Comparison of ENCODE assay signal across 8 cellular contexts in the genomic region with DNA sequence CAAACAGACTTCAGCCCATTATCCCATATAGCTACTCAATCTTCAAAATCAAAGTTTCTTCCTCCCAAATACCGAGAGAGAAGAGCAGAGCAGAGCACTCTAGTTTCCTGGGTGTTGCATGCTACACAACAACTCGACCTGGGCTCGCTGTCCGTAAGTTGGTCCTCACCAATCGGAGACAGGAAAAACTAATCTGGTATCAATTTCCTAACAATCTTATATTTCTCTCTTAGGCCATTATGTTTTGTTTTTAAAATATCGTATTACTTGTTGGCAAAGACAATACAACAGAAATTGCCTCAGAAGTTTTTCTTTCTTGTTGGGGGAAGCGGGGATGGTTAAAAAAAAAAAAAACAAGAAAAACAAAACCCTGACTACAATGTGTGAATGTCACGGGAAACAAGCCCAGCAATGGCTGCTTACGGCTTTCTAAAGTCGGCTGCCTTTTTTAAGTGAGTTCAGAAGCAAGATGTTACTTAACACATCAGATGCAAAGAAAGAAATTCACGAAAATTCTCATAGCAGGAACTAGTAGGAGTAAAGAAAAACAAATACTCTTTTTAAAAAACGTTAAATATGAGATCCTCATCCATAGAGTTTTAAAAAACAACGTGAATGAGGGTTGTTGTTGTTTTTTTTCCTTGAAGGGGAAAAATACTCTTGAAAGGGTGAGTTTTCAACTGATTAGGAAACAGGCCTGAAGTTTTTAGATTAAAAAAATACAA. TPM values are rescaled to one million over a fixed set of nuclear protein-coding genes. Genes with fewer than 3 reads are reported as not detected.
DNase-seq lines count a peak whose midpoint lies in the region; ATAC-seq and TF ChIP-seq lines count a peak whose summit lies in the region.

No MANE protein-coding gene starts in this region.

- peak overlapping the region; percentile 92 for H3K9ac ChIP-seq in smooth muscle cell (ENCODE audit: low read depth)

- ATAC-seq in HG03565 (IDR thresholded peaks at IDR 0.05; ENCODE audit: unreplicated experiment) = no peak
- no peak for ATAC-seq in HG03520 (IDR thresholded peaks at IDR 0.05; ENCODE audit: unreplicated experiment)

- H3K4me1 ChIP-seq in adrenal gland (replicated peaks in 1 of 2) (peaks cover 38 to 52% of the 10 kb centered on the region in 2 donors), smooth muscle cell (ENCODE audit: low read depth) (peaks cover 50% of the 10 kb centered on the region)

- intact Hi-C loops in adrenal gland (cut with DNase I) = loop anchor here in 1 of 2 donors (10.0 kb wide), 1 partner anchor 67 kb away; no protein-coding TSS in a partner anchor

- H3K9me3 ChIP-seq in adrenal gland (replicated peaks in 1 of 3) (no peaks in the 10 kb centered on the region), smooth muscle cell (replicated peaks; ENCODE audit: low read depth) (no peaks in the 10 kb centered on the region)

- H4K20me1 ChIP-seq in smooth muscle cell (ENCODE audit: low read depth) = peaks cover 47% of the 10 kb centered on the region

- H3K27me3 ChIP-seq in adrenal gland (no peaks in the 10 kb centered on the region), smooth muscle cell (ENCODE audit: low read depth) (no peaks in the 10 kb centered on the region)

- peak overlapping the region; percentile 94 for H3K4me2 ChIP-seq in smooth muscle cell

- no peaks in the 10 kb centered on the region for H3K36me3 ChIP-seq in adrenal gland (replicated peaks in 1 of 2)
- H3K36me3 ChIP-seq in smooth muscle cell (ENCODE audit: low read depth) = no peaks in the 10 kb centered on the region

- H3K79me2 ChIP-seq in smooth muscle cell (ENCODE audit: low read depth) = peaks cover 77% of the 10 kb centered on the region

- DNase-seq in NCI-H1105 treated with DMSO at 0.1 percent for 48 hours (lab: John Stamatoyannopoulos, UW) = peak; percentile 23
- DNase-seq in NCI-H1105 (lab: John Stamatoyannopoulos, UW) = no peak
- peak; percentile 62 for DNase-seq in LHCN-M2 (ENCODE audit: low read depth)
- DNase-seq in adrenal gland = peak in 3 of 7 donors; percentile 49 to 63 (median 53)
- DNase-seq in iPS-NIHi11 (ENCODE audit: low spot score) = peak; percentile 33
- no peak for DNase-seq in smooth muscle cell (lab: John Stamatoyannopoulos, UW; ENCODE audit: unreplicated experiment)

- H3K4me3 ChIP-seq in adrenal gland = peak overlapping the region in 2 of 4 donors; percentile 78 to 84
- peak overlapping the region; percentile 78 for H3K4me3 ChIP-seq in smooth muscle cell

- 0 to 2% (median 0%) methylated on average over 13 of the region's 13 CpGs for WGBS in adrenal gland, 4 donors
- WGBS in smooth muscle cell (ENCODE audit: low lambda C conversion rate) = 1% methylated on average over 13 of the region's 13 CpGs

- peak overlapping the region; percentile 89 to 97 (median 94) for H3K27ac ChIP-seq in adrenal gland
- peak overlapping the region; percentile 97 for H3K27ac ChIP-seq in smooth muscle cell (ENCODE audit: low read depth)

- H3F3A ChIP-seq in smooth muscle cell (ENCODE audit: low read depth) = peaks cover 13% of the 10 kb centered on the region

- TF ChIP-seq CTCF in adrenal gland (IDR thresholded peaks at IDR 0.05) (no peak), smooth muscle cell (IDR thresholded peaks at IDR 0.05; ENCODE audit: borderline replicate concordance, insufficient read depth, poor library complexity, severe bottlenecking) (no peak)

- TF ChIP-seq POLR2A in adrenal gland (IDR thresholded peaks at IDR 0.05) = peak in 1 of 2 donors; percentile 44

- H2AFZ ChIP-seq in smooth muscle cell (ENCODE audit: low read depth) = no peak overlapping the region

RNA-seq across cellular contexts. Expression of a gene that starts 1.9 kb away (rescaled TPM):
- total RNA-seq in LHCN-M2 (2014; rRNA removed) (65.8 and 66.5 TPM in 2 replicates), adrenal gland (100 to 1,000 TPM in 5 of 8 donors, 10 to 100 TPM in 3; 38.3 to 153 (median 108) TPM), smooth muscle cell (109 and 149 TPM in 2 replicates)
- 20.0 TPM for polyA plus RNA-seq in LHCN-M2 (2012)
- polyA plus RNA-seq in adrenal gland (10 to 100 TPM; 46.2 to 78.1 (median 50.1) TPM), smooth muscle cell (64.3 and 72.0 TPM in 2 replicates)

Comparison
In these comparisons a context has a peak if more than half of its experiments do, and no peak if none do; other contexts are left out.
1. DNase-seq: peak in NCI-H1105 treated with DMSO at 0.1 percent for 48 hours (single experiment), LHCN-M2 (single experiment) and iPS-NIHi11 (single experiment); none in NCI-H1105 (single experiment) and smooth muscle cell (single experiment).